In genomic region chr10:73263948-73264347, GRCh38 we compare ENCODE assay signal across 9 cellular contexts. TPM values are rescaled to one million over a fixed set of nuclear protein-coding genes. Genes with fewer than 3 reads are reported as not detected.
DNase-seq lines count a peak whose midpoint lies in the region; ATAC-seq, FAIRE-seq and TF ChIP-seq lines count a peak whose summit lies in the region.
"Had no signal": no experiment of that assay in that cellular context is flagged by ENCODE, and none has a peak within 500 bp of the region (broad histone marks: within the 10 kb centered on the region; RNA-seq: fewer than 3 reads in every experiment).

No MANE protein-coding gene starts in this region.

- H3K27ac ChIP-seq in heart left ventricle (no peak overlapping the region), right atrium auricular region (no peak overlapping the region), OCI-LY7 (ENCODE audit: low read depth, low read length, poor library complexity, severe bottlenecking) (no peak overlapping the region)
- H3K27ac ChIP-seq: SK-N-MC had no signal

- DNase-seq in heart left ventricle (no peak), right atrium auricular region (ENCODE audit: low spot score) (no peak), OCI-LY7 (ENCODE audit: low spot score) (peak; percentile 37), fibroblast of peridontal ligament (ENCODE audit: extremely low read depth) (peak; percentile 57), urothelium cell line (ENCODE audit: low spot score) (peak; percentile 40), NCI-H1417 treated with DMSO at 0.1 percent for 48 hours (lab: John Stamatoyannopoulos, UW) (no peak), activated T-cell treated with anti-CD3 and anti-CD28 coated beads for 4 hours (no peak)

- no peak for FAIRE-seq in urothelium cell line (lab: Jason Lieb, UNC)

- no peak overlapping the region for H2AFZ ChIP-seq in OCI-LY7 (ENCODE audit: low read length)

- no peaks in the 10 kb centered on the region for H3K4me1 ChIP-seq in heart left ventricle
- no peaks in the 10 kb centered on the region for H3K4me1 ChIP-seq in right atrium auricular region
- no peaks in the 10 kb centered on the region for H3K4me1 ChIP-seq in OCI-LY7 (ENCODE audit: insufficient read depth, low read length, poor library complexity, severe bottlenecking)

- H3K9me3 ChIP-seq in heart left ventricle, result peaks cover 0 to 4% (median 0%) of the 10 kb centered on the region in 12 donors
- H3K9me3 ChIP-seq in right atrium auricular region, result peaks cover 0 to under 1% of the 10 kb centered on the region in 2 donors
- peaks cover 17% of the 10 kb centered on the region; the same call in 1 of the 2 replicates for H3K9me3 ChIP-seq in OCI-LY7 (ENCODE audit: low read length)

- no peaks in the 10 kb centered on the region for H3K27me3 ChIP-seq in heart left ventricle
- H3K27me3 ChIP-seq in right atrium auricular region, result no peaks in the 10 kb centered on the region

- TF ChIP-seq POLR2A in heart left ventricle (IDR thresholded peaks at IDR 0.05), result no peak

- H3K79me2 ChIP-seq in OCI-LY7 (ENCODE audit: insufficient read depth, low read depth, low read length), result no peaks in the 10 kb centered on the region

- no TSS peak for BruUV-seq in OCI-LY7 (replicated peaks; lab: Mats Ljungman, UMichigan)

- H3K4me3 ChIP-seq in heart left ventricle (no peak overlapping the region), right atrium auricular region (no peak overlapping the region), OCI-LY7 (ENCODE audit: low read depth, low read length, poor library complexity, severe bottlenecking) (no peak overlapping the region)
- H3K4me3 ChIP-seq: SK-N-MC had no signal

- no peak for ATAC-seq in heart left ventricle
- no peak for ATAC-seq in HG03439 (IDR thresholded peaks at IDR 0.05; ENCODE audit: unreplicated experiment)

- no peak overlapping the region for H3K4me2 ChIP-seq in OCI-LY7 (ENCODE audit: low read length)

- TF ChIP-seq CTCF in heart left ventricle (IDR thresholded peaks at IDR 0.05), result peak in 9 of 12 donors; percentile 16 to 51 (median 40)
- TF ChIP-seq CTCF in right atrium auricular region (IDR thresholded peaks at IDR 0.05), result peak in 1 of 2 donors; percentile 56
- peak; percentile 90 for TF ChIP-seq CTCF in OCI-LY7 (conservative IDR thresholded peaks at IDR 0.05; ENCODE audit: low read length)

- POLR2A ChIA-PET in OCI-LY7 (lab: Charles Lee), result interaction anchor here (0.5 to 0.9 kb wide), 3 partner anchors 13 to 473 kb away, joined by 3 to 5 read pairs (median 4); no protein-coding TSS in a partner anchor

- H4K20me1 ChIP-seq in OCI-LY7 (ENCODE audit: insufficient read depth, low read length), result no peaks in the 10 kb centered on the region

- CTCF ChIA-PET in OCI-LY7 (lab: Charles Lee; ENCODE audit: unreplicated experiment), result no interaction called here

- intact Hi-C loops in heart left ventricle (cut with DNase I), result loop anchor here in 1 of 10 donors (10.0 kb wide), 1 partner anchor 381 kb away; the partner anchor contains the start of gene MYOZ1
- intact Hi-C loops in OCI-LY7 (cut with micrococcal nuclease; ENCODE audit: unreplicated experiment), result loop anchor here (1.0 to 10.0 kb wide), 2 partner anchors 261 to 380 kb away; no protein-coding TSS in a partner anchor

- no peaks in the 10 kb centered on the region for H3K36me3 ChIP-seq in heart left ventricle
- no peaks in the 10 kb centered on the region for H3K36me3 ChIP-seq in right atrium auricular region
- no peaks in the 10 kb centered on the region for H3K36me3 ChIP-seq in OCI-LY7 (ENCODE audit: insufficient read depth, low read length)

- no peaks in the 10 kb centered on the region for H3K9me2 ChIP-seq in OCI-LY7 (ENCODE audit: insufficient read depth, low read length)

RNA-seq across cellular contexts. Expression of gene MRPS16, which starts 11.5 kb away (rescaled TPM):
- total RNA-seq in heart left ventricle (100 to 1,000 TPM in 6 of 9 donors, 10 to 100 TPM in 3; 56.5 to 112 (median 101) TPM), right atrium auricular region (10 to 100 TPM; 39.8 to 62.6 TPM), OCI-LY7 (2022) (132 and 135 TPM in 2 replicates)
- 10 to 100 TPM; 80.5 to 85.8 TPM for polyA plus RNA-seq in heart left ventricle
- 56.6 and 81.6 TPM in 2 replicates for total RNA-seq in OCI-LY7 (2014; rRNA removed; shearing (Covaris generic))

RNA-seq across cellular contexts. Expression of gene DNAJC9, which starts 16.9 kb away (rescaled TPM):
- total RNA-seq in heart left ventricle, result 10 to 100 TPM in 1 of 9 donors, 1 to 10 TPM in 8; 6.5 to 11.6 (median 6.8) TPM
- 1 to 10 TPM; 5.8 to 8.7 TPM for polyA plus RNA-seq in heart left ventricle
- 1 to 10 TPM; 6.8 to 6.9 TPM for total RNA-seq in right atrium auricular region
- total RNA-seq in OCI-LY7 (2014; rRNA removed; shearing (Covaris generic)), result 83.3 and 94.2 TPM in 2 replicates
- 63.0 and 64.9 TPM in 2 replicates for total RNA-seq in OCI-LY7 (2022)

Comparison
In these comparisons a context has a peak if more than half of its experiments do, and no peak if none do; other contexts are left out.
1. DNase-seq: peak in OCI-LY7 (single experiment), fibroblast of peridontal ligament (single experiment) and urothelium cell line (single experiment); none in heart left ventricle (0 of 5), right atrium auricular region (single experiment), NCI-H1417 treated with DMSO at 0.1 percent for 48 hours (single experiment) and activated T-cell treated with anti-CD3 and anti-CD28 coated beads for 4 hours (single experiment).
2. RNA of gene DNAJC9, which starts 16.9 kb away (total RNA-seq): 63.0 to 94.2 TPM in OCI-LY7; 6.8 to 6.9 TPM in right atrium auricular region and 6.5 to 11.6 TPM in heart left ventricle; every median in the first group is over 4 times any median in the second.